In genomic region chr12:110475426-110475825, GRCh38 we compare ENCODE assay signal across 28 cellular contexts. TPM values are rescaled to one million over a fixed set of nuclear protein-coding genes. Genes with fewer than 3 reads are reported as not detected.
"Had no signal": no experiment of that assay in that cellular context is flagged by ENCODE, and none has a peak within 500 bp of the region (broad histone marks: within the 10 kb centered on the region; RNA-seq: fewer than 3 reads in every experiment).

No MANE protein-coding gene starts in this region.

- H3K4me1 Mint-ChIP-seq: mesothelial cell of epicardium, natural killer cell, nephron progenitor cell had no signal

- H3K4me1 ChIP-seq: left lung, lower lobe of right lung, neural progenitor cell, right atrium auricular region, right lobe of liver, stomach, testis, thyroid gland, transverse colon, upper lobe of left lung, vagina had no signal

- ATAC-seq: left colon; left lung; lower lobe of right lung; natural killer cell; right lobe of liver; stimulated activated naive B cell treated with anti-CD40 and anti-IgM and Interleukin-4, amounts not matched to agents 10 μg/mL and 1 μg/mL and 100 μg/mL, for 72 hours; stimulated activated naive CD8-positive, alpha-beta T cell treated with anti-CD3 and anti-CD28 coated beads, Interleukin-15, Interleukin-2, amounts not matched to agents 100 U/mL and 50 U/mL, for 24 hours had no signal

- H3K9me3 ChIP-seq: left lung, lower lobe of right lung, neutrophil, ovary, right atrium auricular region, right lobe of liver, stomach, testis, thyroid gland, transverse colon, upper lobe of left lung, vagina had no signal

- H3K4me2 ChIP-seq: neural progenitor cell, smooth muscle cell had no signal

- H3K27me3 Mint-ChIP-seq: naive B cell; progenitor cell of endocrine pancreas; stimulated activated naive B cell treated with anti-CD40 and anti-IgM and Interleukin-4, amounts not matched to agents 10 μg/mL and 1 μg/mL and 100 μg/mL, for 72 hours had no signal

- H3K27me3 ChIP-seq: left lung, neural progenitor cell, neutrophil, ovary, right atrium auricular region, right lobe of liver, stomach, testis, thyroid gland, transverse colon, upper lobe of left lung, vagina had no signal

- H3K9me3 Mint-ChIP-seq: mesothelial cell of epicardium; naive B cell; natural killer cell; nephron progenitor cell; stimulated activated naive B cell treated with anti-CD40 and anti-IgM and Interleukin-4, amounts not matched to agents 10 μg/mL and 1 μg/mL and 100 μg/mL, for 72 hours had no signal

- H2AFZ ChIP-seq: neural progenitor cell had no signal

- H3K27ac ChIP-seq: left lung, lower lobe of right lung, neural progenitor cell, neutrophil, ovary, right atrium auricular region, right lobe of liver, stomach, testis, thyroid gland, transverse colon, upper lobe of left lung, vagina had no signal

- DNase-seq: left colon; left lung; lower lobe of right lung; mammary epithelial cell; mesendoderm; naive B cell; natural killer cell; nephron progenitor cell; occipital lobe; ovary; right lobe of liver; stimulated activated CD4-positive, alpha-beta T cell treated with anti-CD3 and anti-CD28 coated beads, Interleukin-1b, Interleukin-23, amount 100 ng/mL, for 48 hours; stimulated activated CD4-positive, alpha-beta T cell treated with anti-CD3 and anti-CD28 coated beads, Interleukin-2, amount 100 ng/mL, for 48 hours; stimulated activated CD4-positive, alpha-beta T cell treated with anti-CD3 and anti-CD28 coated beads, Interleukin-4, amount 100 ng/mL, for 4 hours; stimulated activated naive B cell treated with anti-CD40 and anti-IgM and Interleukin-4, amounts not matched to agents 10 μg/mL and 1 μg/mL and 100 μg/mL, for 72 hours; stimulated activated naive CD8-positive, alpha-beta T cell treated with anti-CD3 and anti-CD28 coated beads, Interleukin-15, Interleukin-2, amounts not matched to agents 100 U/mL and 50 U/mL, for 24 hours; stomach; testis; thyroid gland; transverse colon; upper lobe of left lung had no signal

- H3K36me3 ChIP-seq: neural progenitor cell, ovary, right atrium auricular region, right lobe of liver, thyroid gland, transverse colon, vagina had no signal

- H3K36me3 Mint-ChIP-seq: natural killer cell had no signal

- H3K4me3 ChIP-seq: left lung, lower lobe of right lung, neural progenitor cell, ovary, right atrium auricular region, right lobe of liver, smooth muscle cell, stomach, testis, thyroid gland, transverse colon, upper lobe of left lung, vagina had no signal

- H3K9ac ChIP-seq: neural progenitor cell had no signal

- H3K27ac Mint-ChIP-seq: mesothelial cell of epicardium; natural killer cell; nephron progenitor cell; neural progenitor cell; progenitor cell of endocrine pancreas; stimulated activated naive B cell treated with anti-CD40 and anti-IgM and Interleukin-4, amounts not matched to agents 10 μg/mL and 1 μg/mL and 100 μg/mL, for 72 hours had no signal

- H3K4me3 Mint-ChIP-seq: mesothelial cell of epicardium; naive B cell; natural killer cell; nephron progenitor cell; neural progenitor cell; stimulated activated naive B cell treated with anti-CD40 and anti-IgM and Interleukin-4, amounts not matched to agents 10 μg/mL and 1 μg/mL and 100 μg/mL, for 72 hours had no signal

RNA-seq across cellular contexts. Expression of gene RAD9B, which starts 26.7 kb away (rescaled TPM):
- total RNA-seq: smooth muscle cell, vagina had no signal
